In genomic region chr5:102958481-102959011, GRCh38 we compare ENCODE assay signal across 1 cellular context.
TF ChIP-seq lines count a peak whose summit lies in the region.

No MANE protein-coding gene starts in this region.

TF ChIP-seq in GM23338, 12 proteins besides CTCF, POLR2A, EP300 and RAD21 (continued from another document):
- TF ChIP-seq, protein P1, sequence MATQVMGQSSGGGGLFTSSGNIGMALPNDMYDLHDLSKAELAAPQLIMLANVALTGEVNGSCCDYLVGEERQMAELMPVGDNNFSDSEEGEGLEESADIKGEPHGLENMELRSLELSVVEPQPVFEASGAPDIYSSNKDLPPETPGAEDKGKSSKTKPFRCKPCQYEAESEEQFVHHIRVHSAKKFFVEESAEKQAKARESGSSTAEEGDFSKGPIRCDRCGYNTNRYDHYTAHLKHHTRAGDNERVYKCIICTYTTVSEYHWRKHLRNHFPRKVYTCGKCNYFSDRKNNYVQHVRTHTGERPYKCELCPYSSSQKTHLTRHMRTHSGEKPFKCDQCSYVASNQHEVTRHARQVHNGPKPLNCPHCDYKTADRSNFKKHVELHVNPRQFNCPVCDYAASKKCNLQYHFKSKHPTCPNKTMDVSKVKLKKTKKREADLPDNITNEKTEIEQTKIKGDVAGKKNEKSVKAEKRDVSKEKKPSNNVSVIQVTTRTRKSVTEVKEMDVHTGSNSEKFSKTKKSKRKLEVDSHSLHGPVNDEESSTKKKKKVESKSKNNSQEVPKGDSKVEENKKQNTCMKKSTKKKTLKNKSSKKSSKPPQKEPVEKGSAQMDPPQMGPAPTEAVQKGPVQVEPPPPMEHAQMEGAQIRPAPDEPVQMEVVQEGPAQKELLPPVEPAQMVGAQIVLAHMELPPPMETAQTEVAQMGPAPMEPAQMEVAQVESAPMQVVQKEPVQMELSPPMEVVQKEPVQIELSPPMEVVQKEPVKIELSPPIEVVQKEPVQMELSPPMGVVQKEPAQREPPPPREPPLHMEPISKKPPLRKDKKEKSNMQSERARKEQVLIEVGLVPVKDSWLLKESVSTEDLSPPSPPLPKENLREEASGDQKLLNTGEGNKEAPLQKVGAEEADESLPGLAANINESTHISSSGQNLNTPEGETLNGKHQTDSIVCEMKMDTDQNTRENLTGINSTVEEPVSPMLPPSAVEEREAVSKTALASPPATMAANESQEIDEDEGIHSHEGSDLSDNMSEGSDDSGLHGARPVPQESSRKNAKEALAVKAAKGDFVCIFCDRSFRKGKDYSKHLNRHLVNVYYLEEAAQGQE (IDR thresholded peaks at IDR 0.05; ENCODE audit: unreplicated experiment) = no peak
